Comparison of ENCODE assay signal across 8 cellular contexts in genomic region chr19:19321143-19321577, GRCh38. TPM values are rescaled to one million over a fixed set of nuclear protein-coding genes. Genes with fewer than 3 reads are reported as not detected.
DNase-seq lines count a peak whose midpoint lies in the region; ATAC-seq, FAIRE-seq and TF ChIP-seq lines count a peak whose summit lies in the region.

No MANE protein-coding gene starts in this region.

- peak overlapping the region; percentile 88 for H3K27ac Mint-ChIP-seq in osteocyte (ENCODE audit: unreplicated experiment)

- no peak for FAIRE-seq in HTR-8/SVneo (lab: Jason Lieb, UNC)

- peak overlapping the region; percentile 98 for H3K4me3 Mint-ChIP-seq in osteocyte (ENCODE audit: unreplicated experiment)

- H3K4me3 ChIP-seq in WI38 (ENCODE audit: low read depth, low read length), result peak overlapping the region; percentile 84

- H3K9me3 Mint-ChIP-seq in osteocyte (ENCODE audit: unreplicated experiment), result no peaks in the 10 kb centered on the region

- peaks cover 21% of the 10 kb centered on the region for H3K36me3 Mint-ChIP-seq in osteocyte (ENCODE audit: unreplicated experiment)

- DNase-seq in EH (ENCODE audit: low read depth), result peak; percentile 33
- DNase-seq in HTR-8/SVneo (ENCODE audit: insufficient read length, low spot score), result peak; percentile 43
- peak; percentile 13 for DNase-seq in fibroblast of peridontal ligament (ENCODE audit: extremely low read depth)
- no peak for DNase-seq in osteocyte (ENCODE audit: extremely low spot score, unreplicated experiment)
- no peak for DNase-seq in cerebellum (ENCODE audit: low spot score)
- DNase-seq in midbrain (lab: John Stamatoyannopoulos, UW), result no peak

- peaks cover 31% of the 10 kb centered on the region for H3K4me1 Mint-ChIP-seq in osteocyte (ENCODE audit: unreplicated experiment)

- TF ChIP-seq CTCF in WI38 (IDR thresholded peaks at IDR 0.05; ENCODE audit: low read depth, low read length) (no peak), osteocyte (IDR thresholded peaks at IDR 0.05) (no peak)

- no peak for ATAC-seq in activated CD4-positive, CD25-positive, alpha-beta regulatory T cell treated with anti-CD3 and anti-CD28 coated beads, Interleukin-2, amount 50 U/mL, for 24 hours

- H3K27me3 Mint-ChIP-seq in osteocyte (ENCODE audit: unreplicated experiment), result no peaks in the 10 kb centered on the region

RNA-seq across cellular contexts. Expression of gene MAU2, which starts 0.5 kb away (rescaled TPM):
- 75.7 and 82.3 TPM in 2 replicates for total RNA-seq in osteocyte
- total RNA-seq in cerebellum, result 52.7 TPM

RNA-seq across cellular contexts. Expression of gene SUGP1, which starts 0.9 kb away (rescaled TPM):
- total RNA-seq in osteocyte (61.9 and 71.7 TPM in 2 replicates), cerebellum (24.0 TPM)

RNA-seq across cellular contexts. Expression of gene TM6SF2, which starts 48.1 kb away (rescaled TPM):
- total RNA-seq in osteocyte (1.3 and 1.6 TPM in 2 replicates), cerebellum (not detected)

Comparison
In these comparisons a context has a peak if more than half of its experiments do, and no peak if none do; other contexts are left out.
1. DNase-seq: peak in EH (single experiment), HTR-8/SVneo (single experiment) and fibroblast of peridontal ligament (single experiment); none in osteocyte (single experiment), cerebellum (single experiment) and midbrain (single experiment).